Comparison of ENCODE assay signal across 14 cellular contexts in genomic region chr3:138513073-138513843, GRCh38.
DNase-seq lines count a peak whose midpoint lies in the region; ATAC-seq and TF ChIP-seq lines count a peak whose summit lies in the region.
"Had no signal": no experiment of that assay in that cellular context is flagged by ENCODE, and none has a peak within 500 bp of the region (broad histone marks: within the 10 kb centered on the region; RNA-seq: fewer than 3 reads in every experiment).

No MANE protein-coding gene starts in this region.

- H3K27ac ChIP-seq in SK-N-SH (ENCODE audit: low read depth in 2 of 2, low read length in 1 of 2) = no peak overlapping the region
- no peak overlapping the region for H3K27ac ChIP-seq in MM.1S (ENCODE audit: low read length)
- no peak overlapping the region for H3K27ac ChIP-seq in effector memory CD4-positive, alpha-beta T cell (ENCODE audit: insufficient read depth, low read length, poor library complexity, severe bottlenecking)
- H3K27ac ChIP-seq: BLaER1, ovary had no signal

- H3K9ac ChIP-seq in SK-N-SH (no peak overlapping the region), MM.1S (ENCODE audit: low read length) (no peak overlapping the region)
- H3K9ac ChIP-seq: BLaER1 had no signal

- POLR2A ChIA-PET in GM10248 (lab: Yijun Ruan, JAX) = no interaction called here
- POLR2A ChIA-PET in SK-N-SH (lab: Yijun Ruan, JAX) = no interaction called here

- H3F3A ChIP-seq in SK-N-SH (replicated peaks; ENCODE audit: insufficient read depth) = no peaks in the 10 kb centered on the region
- H3F3A ChIP-seq in MM.1S (ENCODE audit: insufficient read depth, low read length) = no peaks in the 10 kb centered on the region

- H4K20me1 ChIP-seq in SK-N-SH (ENCODE audit: insufficient read depth) = no peaks in the 10 kb centered on the region
- H4K20me1 ChIP-seq in MM.1S (ENCODE audit: insufficient read depth, low read length) = no peaks in the 10 kb centered on the region
- H4K20me1 ChIP-seq: BLaER1 had no signal

- H3K4me2 ChIP-seq in SK-N-SH (no peak overlapping the region), MM.1S (ENCODE audit: low read depth, low read length) (no peak overlapping the region)
- H3K4me2 ChIP-seq: BLaER1 had no signal

- H3K79me2 ChIP-seq in SK-N-SH (ENCODE audit: insufficient read depth) (no peaks in the 10 kb centered on the region), MM.1S (ENCODE audit: low read length) (no peaks in the 10 kb centered on the region)

- no peak overlapping the region for H3K4me3 ChIP-seq in H7 (ENCODE audit: insufficient read depth, low read depth, low read length)
- H3K4me3 ChIP-seq in Jurkat, Clone E6-1 (ENCODE audit: low read length) = no peak overlapping the region
- no peak overlapping the region for H3K4me3 ChIP-seq in SK-N-SH (ENCODE audit: low read depth in 2 of 2, low read length in 1 of 2)
- no peak overlapping the region for H3K4me3 ChIP-seq in MM.1S (ENCODE audit: low read length)
- H3K4me3 ChIP-seq in effector memory CD4-positive, alpha-beta T cell (ENCODE audit: insufficient read depth, low read depth, low read length, poor library complexity, severe bottlenecking) = no peak overlapping the region
- H3K4me3 ChIP-seq: BLaER1, ovary had no signal

- no peak for TF ChIP-seq EP300 in SK-N-SH (IDR thresholded peaks at IDR 0.05; ENCODE audit: borderline replicate concordance in 1 of 2, low read depth in 1 of 2, low read length in 1 of 2)

- H3K9me2 ChIP-seq in SK-N-SH (no peaks in the 10 kb centered on the region), MM.1S (replicated peaks; ENCODE audit: insufficient read depth, low read length) (no peaks in the 10 kb centered on the region)

- TF ChIP-seq CTCF in GM10248 (IDR thresholded peaks at IDR 0.05; ENCODE audit: control extremely low read depth, extremely low read depth, low read depth, missing control alignments) (no peak), SK-N-SH (IDR thresholded peaks at IDR 0.05) (no peak), MM.1S (IDR thresholded peaks at IDR 0.05; ENCODE audit: low read length) (no peak)

- H3K36me3 ChIP-seq in H7 (replicated peaks; ENCODE audit: control insufficient read depth, insufficient read depth, low read length) = no peaks in the 10 kb centered on the region; the same call in 1 of the 2 replicates
- no peaks in the 10 kb centered on the region for H3K36me3 ChIP-seq in SK-N-SH (replicated peaks in 1 of 2; ENCODE audit: control insufficient read depth in 1 of 2, insufficient read depth in 2 of 2, low read length in 1 of 2)
- H3K36me3 ChIP-seq in MM.1S (replicated peaks; ENCODE audit: insufficient read depth, low read length) = no peaks in the 10 kb centered on the region
- no peaks in the 10 kb centered on the region for H3K36me3 ChIP-seq in effector memory CD4-positive, alpha-beta T cell (ENCODE audit: control insufficient read depth, insufficient read depth, low read length)
- H3K36me3 ChIP-seq: ovary had no signal

- H3K4me1 ChIP-seq in SK-N-SH (ENCODE audit: control insufficient read depth in 1 of 2, insufficient read depth in 2 of 2, low read depth in 1 of 2, low read length in 1 of 2) = peaks cover 0 to 3% of the 10 kb centered on the region in 2 experiments; a peak in 1 of 4 replicates
- no peaks in the 10 kb centered on the region for H3K4me1 ChIP-seq in MM.1S (ENCODE audit: low read length)
- no peaks in the 10 kb centered on the region for H3K4me1 ChIP-seq in effector memory CD4-positive, alpha-beta T cell (ENCODE audit: control insufficient read depth, insufficient read depth, low read length, poor library complexity, severe bottlenecking)
- H3K4me1 ChIP-seq: BLaER1 had no signal

- DNase-seq in GM10248 (ENCODE audit: extremely low spot score) (peak; percentile 47), H7 (peak; percentile 17), SK-N-SH (no peak), SHP77 (lab: John Stamatoyannopoulos, UW) (no peak), MM.1S (no peak)
- peak; percentile 19 for DNase-seq in Jurkat, Clone E6-1 (ENCODE audit: low read depth, low spot score)
- no peak for DNase-seq in effector memory CD4-positive, alpha-beta T cell
- DNase-seq: effector CD8-positive, alpha-beta T cell; H9; NCI-H2081; ovary had no signal

- peak; percentile 90 for ATAC-seq in GM18861 (IDR thresholded peaks at IDR 0.05; ENCODE audit: unreplicated experiment)
- ATAC-seq: HepG2 had no signal

- CTCF ChIA-PET in GM10248 (lab: Yijun Ruan, JAX) (interaction anchor here (1.2 to 2.1 kb wide), 2 partner anchors 14 to 423 kb away, joined by 4 to 7 read pairs; no protein-coding TSS in a partner anchor), SK-N-SH (lab: Yijun Ruan, JAX) (interaction anchor here (1.1 to 1.8 kb wide), 4 partner anchors 12 to 403 kb away, joined by 3 to 8 read pairs (median 4); no protein-coding TSS in a partner anchor)

- no peak for TF ChIP-seq RAD21 in SK-N-SH (IDR thresholded peaks at IDR 0.05; ENCODE audit: low read length)

- 85% methylated on average over 2 of the region's 2 CpGs for WGBS in SK-N-SH (ENCODE audit: low lambda C conversion rate)

- no peaks in the 10 kb centered on the region for H3K9me3 ChIP-seq in SK-N-SH
- H3K9me3 ChIP-seq in MM.1S (replicated peaks; ENCODE audit: insufficient read depth, low read length) = no peaks in the 10 kb centered on the region
- no peaks in the 10 kb centered on the region for H3K9me3 ChIP-seq in effector memory CD4-positive, alpha-beta T cell (ENCODE audit: control insufficient read depth, low read length)
- H3K9me3 ChIP-seq: ovary had no signal

- H2AFZ ChIP-seq in SK-N-SH (ENCODE audit: low read depth) (no peak overlapping the region), MM.1S (ENCODE audit: low read length) (no peak overlapping the region)

- no peaks in the 10 kb centered on the region for H3K27me3 ChIP-seq in H7 (ENCODE audit: control insufficient read depth, insufficient read depth, low read length)
- H3K27me3 ChIP-seq in SK-N-SH (ENCODE audit: insufficient read depth) = no peaks in the 10 kb centered on the region
- no peaks in the 10 kb centered on the region for H3K27me3 ChIP-seq in MM.1S (replicated peaks; ENCODE audit: insufficient read depth, low read length)
- no peaks in the 10 kb centered on the region for H3K27me3 ChIP-seq in effector memory CD4-positive, alpha-beta T cell (replicated peaks; ENCODE audit: control insufficient read depth, insufficient read depth, low read length, poor library complexity, severe bottlenecking)
- H3K27me3 ChIP-seq: BLaER1, ovary had no signal

TF ChIP-seq in SK-N-SH, 30 proteins besides CTCF, POLR2A, EP300 and RAD21:
- TF ChIP-seq NFIC (IDR thresholded peaks at IDR 0.05; ENCODE audit: borderline replicate concordance) (no peak), ELF1 (IDR thresholded peaks at IDR 0.05) (no peak)

Comparison
In these comparisons a context has a peak if more than half of its experiments do, and no peak if none do; other contexts are left out.
1. DNase-seq: peak in GM10248 (single experiment), H7 (single experiment) and Jurkat, Clone E6-1 (single experiment); none in SK-N-SH (single experiment), SHP77 (0 of 2), MM.1S (single experiment) and effector memory CD4-positive, alpha-beta T cell (0 of 3).